In the genomic region with DNA sequence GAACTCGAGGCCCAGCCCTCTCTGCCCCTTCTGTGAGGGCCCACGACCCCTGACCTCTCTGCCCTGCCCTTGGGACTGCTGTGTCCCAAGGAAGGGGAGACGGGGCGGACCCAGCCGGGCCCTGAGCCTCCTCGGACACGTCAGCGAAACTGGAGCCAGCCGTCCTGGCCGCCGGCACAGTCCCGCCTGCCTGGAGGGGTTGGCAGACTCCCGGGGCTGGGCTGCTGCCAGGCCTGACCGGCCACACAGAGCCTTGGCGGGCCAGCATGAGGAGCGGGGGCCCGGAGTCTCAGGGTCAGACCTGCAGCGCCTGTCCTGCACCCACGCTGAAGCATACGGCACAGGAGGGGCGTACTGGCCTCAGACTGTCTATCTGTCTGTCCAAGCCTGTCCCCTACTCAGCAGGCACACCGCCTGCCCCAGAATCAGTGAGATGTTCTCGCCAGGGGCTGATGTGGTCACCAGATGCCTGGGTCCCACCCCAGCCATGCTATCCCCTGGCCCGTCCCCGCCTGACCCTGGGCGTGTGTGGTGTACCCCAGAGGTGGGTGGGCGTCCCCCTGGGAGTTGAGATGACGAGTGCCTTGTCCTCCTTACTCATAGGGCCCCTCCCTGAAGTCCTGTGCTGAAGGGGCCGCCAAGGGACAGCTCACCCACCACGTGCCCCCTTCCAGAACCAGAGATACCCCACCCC, we compare ENCODE assay signal across 9 cellular contexts. TPM values are rescaled to one million over a fixed set of nuclear protein-coding genes. Genes with fewer than 3 reads are reported as not detected.
DNase-seq lines count a peak whose midpoint lies in the region; ATAC-seq and TF ChIP-seq lines count a peak whose summit lies in the region.
"Had no signal": no experiment of that assay in that cellular context is flagged by ENCODE, and none has a peak within 500 bp of the region (broad histone marks: within the 10 kb centered on the region; RNA-seq: fewer than 3 reads in every experiment).

No MANE protein-coding gene starts in this region.

- POLR2A ChIA-PET in PC-9 (lab: Charles Lee; ENCODE audit: unreplicated experiment): interaction anchor here (0.6 to 1.4 kb wide), 3 partner anchors 12 to 69 kb away, joined by 3 to 9 read pairs (median 6); no protein-coding TSS in a partner anchor

- H3K79me2 ChIP-seq in PC-9 (ENCODE audit: low read depth): peaks cover 23% of the 10 kb centered on the region

- peak overlapping the region; percentile 97 for H3K4me2 ChIP-seq in PC-9

- no TSS peak for BruUV-seq in PC-9 (replicated peaks; lab: Mats Ljungman, UMichigan)

- TF ChIP-seq CTCF in PC-9 (conservative IDR thresholded peaks at IDR 0.05) (no peak), esophagus muscularis mucosa (IDR thresholded peaks at IDR 0.05) (no peak), upper lobe of right lung (IDR thresholded peaks at IDR 0.05) (no peak)

- H3F3A ChIP-seq in PC-9 (ENCODE audit: insufficient read depth, low read depth): peaks cover 31% of the 10 kb centered on the region

- H3K36me3 ChIP-seq in PC-9 (ENCODE audit: low read depth) (no peaks in the 10 kb centered on the region), esophagus muscularis mucosa (peaks cover 4 to 14% (median 12%) of the 10 kb centered on the region in 4 donors), upper lobe of right lung (peaks cover 13% of the 10 kb centered on the region)

- TF ChIP-seq EP300 in esophagus muscularis mucosa (IDR thresholded peaks at IDR 0.05): no peak

- H3K27ac ChIP-seq in PC-9 (peak overlapping the region; percentile 74), esophagus muscularis mucosa (replicated peaks in 1 of 4) (peak overlapping the region; percentile 82 to 90 (median 84)), upper lobe of right lung (peak overlapping the region; percentile 82)

- no peak for TF ChIP-seq POLR2A in esophagus muscularis mucosa (IDR thresholded peaks at IDR 0.05; ENCODE audit: low read depth)

- intact Hi-C loops in PC-9 (cut with micrococcal nuclease; ENCODE audit: unreplicated experiment): loop anchor here (1.0 to 5.0 kb wide), 3 partner anchors 17 to 571 kb away; partner anchors contain the start of gene TFAP4
- intact Hi-C loops in esophagus muscularis mucosa (cut with DNase I): no loop called here
- intact Hi-C loops in upper lobe of right lung (cut with DNase I): no loop called here

- H4K20me1 ChIP-seq in PC-9 (ENCODE audit: insufficient read depth): peaks cover 21% of the 10 kb centered on the region; the same call in 1 of the 2 replicates

- 29% methylated on average over 14 of the region's 30 CpGs for WGBS in esophagus muscularis mucosa

- H3K4me1 ChIP-seq in PC-9 (replicated peaks; ENCODE audit: insufficient read depth) (peaks cover 49% of the 10 kb centered on the region), esophagus muscularis mucosa (peaks cover 64 to 92% (median 79%) of the 10 kb centered on the region in 4 donors), upper lobe of right lung (peaks cover 60% of the 10 kb centered on the region)

- H3K27me3 ChIP-seq in PC-9 (ENCODE audit: insufficient read depth, low read depth) (no peaks in the 10 kb centered on the region), esophagus muscularis mucosa (no peaks in the 10 kb centered on the region), upper lobe of right lung (no peaks in the 10 kb centered on the region)

- CTCF ChIA-PET in PC-9 (lab: Charles Lee): interaction anchor here (1.2 kb wide), 2 partner anchors 17 to 26 kb away, joined by 4 to 7 read pairs; no protein-coding TSS in a partner anchor

- H3K4me3 ChIP-seq in PC-9 (no peak overlapping the region), esophagus muscularis mucosa (peak overlapping the region in 3 of 4 donors; percentile 6 to 41 (median 26)), upper lobe of right lung (peak overlapping the region; percentile 29)

- H3K9me3 ChIP-seq in PC-9 (ENCODE audit: insufficient read depth, low read depth) (no peaks in the 10 kb centered on the region), esophagus muscularis mucosa (no peaks in the 10 kb centered on the region), upper lobe of right lung (no peaks in the 10 kb centered on the region)

- DNase-seq in PC-9 (peak in 1 of 2 experiments; percentile 93), esophagus muscularis mucosa (ENCODE audit: extremely low spot score) (peak; percentile 95), middle frontal gyrus (ENCODE audit: extremely low spot score, low spot score) (peak; percentile 58), upper lobe of right lung (peak; percentile 94), DMS79 (lab: John Stamatoyannopoulos, UW) (no peak), iPS-NIHi7 (ENCODE audit: extremely low spot score) (no peak)
- no peak for DNase-seq in stimulated activated naive CD4-positive, alpha-beta T cell (lab: John Stamatoyannopoulos, UW)
- no peak for DNase-seq in activated effector memory CD4-positive, alpha-beta T cell treated with anti-CD3 and anti-CD28 coated beads, Interleukin-2, amount 50 U/mL, for 16 hours
- DNase-seq: NCI-H187 treated with DMSO at 0.1 percent for 48 hours had no signal

- H2AFZ ChIP-seq in PC-9: no peak overlapping the region

- no peaks in the 10 kb centered on the region for H3K9me2 ChIP-seq in PC-9 (ENCODE audit: insufficient read depth)

- ATAC-seq in upper lobe of right lung: peak; percentile 64

RNA-seq across cellular contexts. Expression of gene VASN, which starts 4.6 kb away (rescaled TPM):
- 45.3 and 49.8 TPM in 2 replicates for total RNA-seq in PC-9 (2021)
- 10 to 100 TPM in 3 of 4 donors, 1 to 10 TPM in 1; 7.1 to 31.3 (median 21.7) TPM for total RNA-seq in esophagus muscularis mucosa
- total RNA-seq in upper lobe of right lung: 20.3 TPM

RNA-seq across cellular contexts. Expression of gene PAM16, which starts 25.2 kb away (rescaled TPM):
- 95.9 and 110 TPM in 2 replicates for total RNA-seq in PC-9 (2021)
- total RNA-seq in esophagus muscularis mucosa: 10 to 100 TPM; 24.5 to 44.1 (median 40.2) TPM
- total RNA-seq in upper lobe of right lung: 41.2 TPM

RNA-seq across cellular contexts. Expression of gene CORO7, which starts 40.1 kb away (rescaled TPM):
- 42.1 and 55.4 TPM in 2 replicates for total RNA-seq in PC-9 (2021)
- 10 to 100 TPM; 11.6 to 24.6 (median 21.3) TPM for total RNA-seq in esophagus muscularis mucosa
- 52.4 TPM for total RNA-seq in upper lobe of right lung

RNA-seq across cellular contexts. Expression of gene DNAJA3, which starts 49.4 kb away (rescaled TPM):
- total RNA-seq in PC-9 (2021) (58.9 and 66.5 TPM in 2 replicates), esophagus muscularis mucosa (10 to 100 TPM; 40.6 to 51.2 (median 45.9) TPM), upper lobe of right lung (36.1 TPM)

Comparison
In these comparisons a context has a peak if more than half of its experiments do, and no peak if none do; other contexts are left out.
1. DNase-seq: peak in esophagus muscularis mucosa (single experiment), middle frontal gyrus (single experiment) and upper lobe of right lung (single experiment); none in stimulated activated naive CD4-positive, alpha-beta T cell (0 of 6), DMS79 (single experiment), iPS-NIHi7 (single experiment) and activated effector memory CD4-positive, alpha-beta T cell treated with anti-CD3 and anti-CD28 coated beads, Interleukin-2, amount 50 U/mL, for 16 hours (single experiment).
2. Peak in every context shown above with its lines, with median percentiles within 50 percentile points of each other: H3K27ac ChIP-seq.